Comparison of ENCODE assay signal across 23 cellular contexts in the genomic region with DNA sequence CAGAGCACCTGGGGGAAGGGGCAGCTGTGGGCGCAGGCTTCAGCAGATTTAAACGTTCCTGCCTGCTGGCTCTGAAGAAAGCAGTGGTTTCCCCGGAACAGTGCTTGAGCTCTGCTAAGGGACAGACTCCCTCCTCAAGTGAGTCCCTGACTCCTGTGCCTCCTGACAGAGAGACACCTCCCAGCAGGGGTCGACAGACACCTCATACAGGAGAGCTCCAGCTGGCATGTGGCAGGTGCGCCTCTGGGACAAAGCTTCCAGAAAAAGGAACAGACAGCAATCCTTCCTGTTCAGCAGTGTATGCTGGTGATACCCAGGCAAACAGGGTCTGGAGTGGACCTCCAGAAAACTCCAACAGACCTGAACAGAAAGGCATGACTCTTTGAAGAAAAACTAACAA.
DNase-seq lines count a peak whose midpoint lies in the region; ATAC-seq, FAIRE-seq and TF ChIP-seq lines count a peak whose summit lies in the region.
"Had no signal": no experiment of that assay in that cellular context is flagged by ENCODE, and none has a peak within 500 bp of the region (broad histone marks: within the 10 kb centered on the region; RNA-seq: fewer than 3 reads in every experiment).

No MANE protein-coding gene starts in this region.

- DNase-seq in HepG2 (ENCODE audit: low spot score): no peak
- DNase-seq in right lobe of liver: no peak
- DNase-seq in Panc1 (ENCODE audit: low read depth, low spot score): no peak
- DNase-seq in epithelial cell of proximal tubule (ENCODE audit: low read depth): no peak
- no peak for DNase-seq in cortex of kidney (lab: John Stamatoyannopoulos, UW)
- no peak for DNase-seq in NCI-H2107 (lab: John Stamatoyannopoulos, UW)
- no peak for DNase-seq in activated T-cell treated with anti-CD3 and anti-CD28 coated beads, Interleukin-2, amount 50 U/mL, for 4 hours
- DNase-seq: CD4-positive, CD25-positive, alpha-beta regulatory T cell; CD8-positive, alpha-beta T cell; DMS 273 treated with DMSO at 0.1 percent for 48 hours; DMS79; EL; GDM1; GOT3 had no signal

- peaks cover 34% of the 10 kb centered on the region for H3K36me3 Mint-ChIP-seq in activated T-cell treated with anti-CD3 and anti-CD28 coated beads, Interleukin-2, amount 50 U/mL, for 4 hours (ENCODE audit: insufficient read depth)

- H3K36me3 ChIP-seq in HepG2 (replicated peaks in 1 of 2; ENCODE audit: control insufficient read depth in 1 of 2, insufficient read depth in 2 of 2, low read length in 2 of 2): no peaks in the 10 kb centered on the region
- no peaks in the 10 kb centered on the region for H3K36me3 ChIP-seq in right lobe of liver
- no peaks in the 10 kb centered on the region for H3K36me3 ChIP-seq in Panc1 (ENCODE audit: control insufficient read depth, insufficient read depth, low read length)
- H3K36me3 ChIP-seq: HAP-1 had no signal

- WGBS in HepG2 (ENCODE audit: low lambda C conversion rate): 50% methylated on average over 2 of the region's 5 CpGs
- no CpG with 5 or more reads among the region's 5 CpGs for WGBS in right lobe of liver (ENCODE audit: insufficient coverage, low coverage, low lambda C conversion rate, missing lambda C conversion rate)

- BruUV-seq in HepG2 (replicated peaks; lab: Mats Ljungman, UMichigan) (no TSS peak), Panc1 (replicated peaks; lab: Mats Ljungman, UMichigan) (no TSS peak)

- ATAC-seq in HepG2 (no peak), right lobe of liver (no peak), Panc1 (no peak)
- ATAC-seq in activated T-cell treated with anti-CD3 and anti-CD28 coated beads, Interleukin-2, amount 50 U/mL, for 4 hours: no peak
- ATAC-seq: CD8-positive, alpha-beta T cell; GM12878 had no signal

- no peaks in the 10 kb centered on the region for H3K27me3 ChIP-seq in HepG2 (ENCODE audit: control insufficient read depth in 1 of 2, insufficient read depth in 2 of 2, low read length in 2 of 2)
- H3K27me3 ChIP-seq in right lobe of liver: no peaks in the 10 kb centered on the region
- no peaks in the 10 kb centered on the region for H3K27me3 ChIP-seq in Panc1 (ENCODE audit: control insufficient read depth, insufficient read depth, low read length)

- POLR2A ChIA-PET in HepG2 (lab: Yijun Ruan, JAX): no interaction called here
- POLR2A ChIA-PET in Panc1 (lab: Charles Lee): no interaction called here

- intact Hi-C loops in HepG2 (cut with micrococcal nuclease; ENCODE audit: unreplicated experiment) (loop anchor here (1.0 to 5.0 kb wide), 2 partner anchors 68 to 449 kb away; partner anchors contain the start of gene ZC4H2), right lobe of liver (cut with DNase I) (no loop called here), Panc1 (cut with micrococcal nuclease; ENCODE audit: unreplicated experiment) (no loop called here)

- H3K9ac ChIP-seq in HepG2 (ENCODE audit: insufficient read depth, low read depth, low read length): no peak overlapping the region
- H3K9ac ChIP-seq: BLaER1 had no signal

- no peak for FAIRE-seq in HepG2 (lab: Jason Lieb, UNC)
- FAIRE-seq: A204.1, D721Med, GM12878, H54 had no signal

- no peaks in the 10 kb centered on the region for H3K4me1 ChIP-seq in HepG2 (ENCODE audit: insufficient read depth, low read length)
- H3K4me1 ChIP-seq in right lobe of liver: no peaks in the 10 kb centered on the region
- H3K4me1 ChIP-seq in Panc1 (ENCODE audit: control insufficient read depth, insufficient read depth, low read length): no peaks in the 10 kb centered on the region
- H3K4me1 ChIP-seq: BLaER1, HAP-1 had no signal

- H3K9me3 Mint-ChIP-seq in activated T-cell treated with anti-CD3 and anti-CD28 coated beads, Interleukin-2, amount 50 U/mL, for 4 hours: peaks cover 24% of the 10 kb centered on the region

- TF ChIP-seq CTCF in HepG2 (CRISPR knock-in tag; IDR thresholded peaks at IDR 0.05) (peak; percentile 44; the same call in 1 of the 2 replicates), right lobe of liver (IDR thresholded peaks at IDR 0.05) (no peak), Panc1 (IDR thresholded peaks at IDR 0.05) (peak; percentile 19; the same call in 1 of the 2 replicates), epithelial cell of proximal tubule (conservative IDR thresholded peaks at IDR 0.05; ENCODE audit: low read depth, low read length) (peak; percentile 10)

- H3K4me3 Mint-ChIP-seq in activated T-cell treated with anti-CD3 and anti-CD28 coated beads, Interleukin-2, amount 50 U/mL, for 4 hours: no peak overlapping the region
- H3K4me3 Mint-ChIP-seq: B cell; CD4-positive, CD25-positive, alpha-beta regulatory T cell; CD8-positive, alpha-beta T cell had no signal

- H3K4me1 Mint-ChIP-seq in activated T-cell treated with anti-CD3 and anti-CD28 coated beads, Interleukin-2, amount 50 U/mL, for 4 hours (ENCODE audit: low read depth): no peaks in the 10 kb centered on the region
- H3K4me1 Mint-ChIP-seq: B cell; CD4-positive, CD25-positive, alpha-beta regulatory T cell had no signal

- no peak overlapping the region for H3K4me2 ChIP-seq in HepG2 (ENCODE audit: low read depth, low read length)
- H3K4me2 ChIP-seq: BLaER1 had no signal

- no peak overlapping the region for H2AFZ ChIP-seq in HepG2 (ENCODE audit: low read length)

- CTCF ChIA-PET in HepG2 (lab: Yijun Ruan, JAX; ENCODE audit: low intra/inter-chr PET ratio, low total read pairs): interaction anchor here (0.9 kb wide), 1 partner anchor 544 kb away, joined by 3 read pairs; no protein-coding TSS in a partner anchor
- CTCF ChIA-PET in Panc1 (lab: Charles Lee): no interaction called here

- H3K27ac ChIP-seq in HepG2 (ENCODE audit: extremely low read length, insufficient read depth, low read length): no peak overlapping the region
- H3K27ac ChIP-seq in right lobe of liver: no peak overlapping the region
- H3K27ac ChIP-seq in Panc1 (ENCODE audit: low read length): no peak overlapping the region
- H3K27ac ChIP-seq: 22Rv1, BLaER1, C4-2B had no signal

- in situ Hi-C loops in HepG2 (cut with HindIII; ENCODE audit: extremely low pct_ligation_motif_present, low pct_unique_long_range_greater_than_20kb): no loop called here
- in situ Hi-C loops in Panc1 (cut with HindIII; ENCODE audit: low pct_unique_long_range_greater_than_20kb, low sequenced_read_pairs): no loop called here

- H3K9me3 ChIP-seq in HepG2 (ENCODE audit: low read length) (no peaks in the 10 kb centered on the region), right lobe of liver (no peaks in the 10 kb centered on the region), Panc1 (ENCODE audit: control insufficient read depth, insufficient read depth, low read depth, low read length) (no peaks in the 10 kb centered on the region)
- H3K9me3 ChIP-seq: HAP-1 had no signal

- TF ChIP-seq RAD21 in HepG2 (CRISPR knock-in tag; IDR thresholded peaks at IDR 0.05): no peak

- no peaks in the 10 kb centered on the region for H4K20me1 ChIP-seq in HepG2 (ENCODE audit: insufficient read depth, low read length)
- H4K20me1 ChIP-seq: BLaER1 had no signal

- H3K4me3 ChIP-seq in HepG2 (replicated peaks in 1 of 3; ENCODE audit: insufficient read depth in 1 of 3, low read depth in 2 of 3, low read length in 3 of 3) (no peak overlapping the region), right lobe of liver (no peak overlapping the region), Panc1 (ENCODE audit: low read depth in 2 of 2, low read length in 2 of 2) (no peak overlapping the region), epithelial cell of proximal tubule (ENCODE audit: low read depth, low read length) (no peak overlapping the region)
- H3K4me3 ChIP-seq: BLaER1, GM12878, HAP-1 had no signal

- TF ChIP-seq POLR2A in HepG2 (IDR thresholded peaks at IDR 0.05; ENCODE audit: insufficient read depth in 1 of 2, low read depth in 2 of 2, low read length in 2 of 2) (no peak), right lobe of liver (IDR thresholded peaks at IDR 0.05) (no peak)

- no peaks in the 10 kb centered on the region for H3K27me3 Mint-ChIP-seq in activated T-cell treated with anti-CD3 and anti-CD28 coated beads, Interleukin-2, amount 50 U/mL, for 4 hours (ENCODE audit: low read depth)
- H3K27me3 Mint-ChIP-seq: B cell; CD4-positive, CD25-positive, alpha-beta regulatory T cell had no signal

- TF ChIP-seq EP300 in HepG2 (IDR thresholded peaks at IDR 0.05; ENCODE audit: low read depth in 2 of 2, low read length in 2 of 2) (no peak), HepG2 (CRISPR knock-in tag; IDR thresholded peaks at IDR 0.05; ENCODE audit: borderline replicate concordance) (no peak)

- H3K79me2 ChIP-seq in HepG2 (ENCODE audit: insufficient read depth, low read length): no peaks in the 10 kb centered on the region

TF ChIP-seq in HepG2, 621 proteins besides CTCF, POLR2A, EP300 and RAD21:
- peak; percentile 28; the same call in 1 of the 2 replicates for TF ChIP-seq SMC3 (IDR thresholded peaks at IDR 0.05; ENCODE audit: low read length)
- TF ChIP-seq STAG1 (CRISPR knock-in tag; IDR thresholded peaks at IDR 0.05): peak; percentile 66
- TF ChIP-seq ZNF576 (CRISPR knock-in tag; IDR thresholded peaks at IDR 0.05): peak; percentile 93; the same call in 1 of the 2 replicates
- no peak for TF ChIP-seq AHR (CRISPR knock-in tag; IDR thresholded peaks at IDR 0.05)

Comparison
In these comparisons a context has a peak if more than half of its experiments do, and no peak if none do; other contexts are left out.
1. CTCF ChIP-seq: peak in HepG2 (single experiment), Panc1 (single experiment) and epithelial cell of proximal tubule (single experiment); none in right lobe of liver (0 of 4).